ENCODE assay signal across 10 cellular contexts in genomic region chr15:31342381-31342780, GRCh38. TPM values are rescaled to one million over a fixed set of nuclear protein-coding genes. Genes with fewer than 3 reads are reported as not detected.
DNase-seq lines count a peak whose midpoint lies in the region; ATAC-seq and TF ChIP-seq lines count a peak whose summit lies in the region.
"Had no signal": no experiment of that assay in that cellular context is flagged by ENCODE, and none has a peak within 500 bp of the region (broad histone marks: within the 10 kb centered on the region; RNA-seq: fewer than 3 reads in every experiment).

No MANE protein-coding gene starts in this region.

- H3K9ac ChIP-seq in OCI-LY1 (ENCODE audit: low read length) = peak overlapping the region; percentile 24; the same call in 1 of the 2 replicates

- H4K20me1 ChIP-seq in OCI-LY1 (ENCODE audit: insufficient read depth, low read length) = no peaks in the 10 kb centered on the region

- H3K4me3 ChIP-seq in OCI-LY1 (ENCODE audit: low read depth, low read length, poor library complexity, severe bottlenecking) (peak overlapping the region; percentile 32), skin epidermis (no peak overlapping the region)

- CTCF ChIA-PET in CD4-positive, alpha-beta T cell (lab: Charles Lee) = interaction anchor here (1.1 to 1.4 kb wide), 3 partner anchors 11 to 47 kb away, joined by 3 to 4 read pairs (median 4); no protein-coding TSS in a partner anchor

- intact Hi-C loops in CD4-positive, alpha-beta T cell (cut with DNase I, micrococcal nuclease) = loop anchor here in 1 of 2 experiments (5.0 kb wide), 1 partner anchor 50 kb away; no protein-coding TSS in a partner anchor
- intact Hi-C loops in sciatic nerve (cut with DNase I) = no loop called here

- peaks cover 90% of the 10 kb centered on the region for H3K79me2 ChIP-seq in OCI-LY1 (ENCODE audit: insufficient read depth, low read length)

- no peaks in the 10 kb centered on the region for H3K9me3 Mint-ChIP-seq in CD4-positive, alpha-beta T cell
- H3K9me3 Mint-ChIP-seq in endothelial cell (ENCODE audit: unreplicated experiment) = no peaks in the 10 kb centered on the region

- peak overlapping the region; percentile 81 for H3K4me3 Mint-ChIP-seq in CD4-positive, alpha-beta T cell
- peak overlapping the region; percentile 63 for H3K4me3 Mint-ChIP-seq in endothelial cell (ENCODE audit: unreplicated experiment)

- peaks cover 100% of the 10 kb centered on the region for H3K4me1 ChIP-seq in OCI-LY1 (ENCODE audit: insufficient read depth, low read length, severe bottlenecking)

- no peaks in the 10 kb centered on the region for H3K9me3 ChIP-seq in CD4-positive, alpha-beta T cell (ENCODE audit: control insufficient read depth, low read length)
- H3K9me3 ChIP-seq in OCI-LY1 (ENCODE audit: low read length) = no peaks in the 10 kb centered on the region
- H3K9me3 ChIP-seq: Caco-2 had no signal

- H3K27me3 ChIP-seq in CD4-positive, alpha-beta T cell (ENCODE audit: control insufficient read depth, insufficient read depth, low read length) = no peaks in the 10 kb centered on the region
- H3K27me3 ChIP-seq in OCI-LY1 (ENCODE audit: insufficient read depth, low read length) = no peaks in the 10 kb centered on the region

- peak overlapping the region; percentile 86 for H3K27ac ChIP-seq in CD4-positive, alpha-beta T cell (ENCODE audit: low read depth, low read length)
- H3K27ac ChIP-seq in OCI-LY1 (ENCODE audit: low read depth, low read length, poor library complexity, severe bottlenecking) = peak overlapping the region; percentile 90
- peak overlapping the region in 14 of 21 experiments; percentile 12 to 90 (median 53) for H3K27ac ChIP-seq in skin epidermis

- H3K36me3 ChIP-seq in OCI-LY1 (ENCODE audit: insufficient read depth, low read length) = peaks cover 15% of the 10 kb centered on the region; the same call in 1 of the 2 replicates

- H3K4me2 ChIP-seq in OCI-LY1 (ENCODE audit: low read length) = peak overlapping the region; percentile 69

- POLR2A ChIA-PET in CD4-positive, alpha-beta T cell (lab: Charles Lee) = interaction anchor here (0.8 to 4.5 kb wide), 13 partner anchors 10 to 141 kb away, joined by 3 to 38 read pairs (median 8); partner anchors contain the start of gene KLF13

- H3K9me2 ChIP-seq in OCI-LY1 (ENCODE audit: low read depth, low read length) = no peaks in the 10 kb centered on the region

- TF ChIP-seq CTCF in CD4-positive, alpha-beta T cell (IDR thresholded peaks at IDR 0.05) = no peak
- no peak for TF ChIP-seq CTCF in OCI-LY1 (IDR thresholded peaks at IDR 0.05; ENCODE audit: low read length)
- no peak for TF ChIP-seq CTCF in endothelial cell (IDR thresholded peaks at IDR 0.05; ENCODE audit: unreplicated experiment)

- DNase-seq in CD4-positive, alpha-beta T cell = no peak
- DNase-seq in endothelial cell (ENCODE audit: low spot score) = no peak
- no peak for DNase-seq in putamen (ENCODE audit: low spot score)
- DNase-seq in sciatic nerve (ENCODE audit: low spot score) = no peak
- DNase-seq: activated gamma-delta T cell treated with Interleukin-2 at 50 U/mL for 16 hours, Caco-2, NCI-H2081 treated with DMSO at 0.1 percent for 48 hours had no signal

- no peak overlapping the region for H2AFZ ChIP-seq in OCI-LY1 (ENCODE audit: low read length)

- H3K27me3 Mint-ChIP-seq in CD4-positive, alpha-beta T cell = no peaks in the 10 kb centered on the region
- H3K27me3 Mint-ChIP-seq in endothelial cell (ENCODE audit: unreplicated experiment) = peaks cover 9% of the 10 kb centered on the region

- peak overlapping the region; percentile 90 for H3K27ac Mint-ChIP-seq in CD4-positive, alpha-beta T cell
- peak overlapping the region; percentile 96 for H3K27ac Mint-ChIP-seq in endothelial cell (ENCODE audit: unreplicated experiment)

- H3K4me1 Mint-ChIP-seq in CD4-positive, alpha-beta T cell (ENCODE audit: low read depth) = peaks cover 100% of the 10 kb centered on the region
- peaks cover 42% of the 10 kb centered on the region for H3K4me1 Mint-ChIP-seq in endothelial cell (ENCODE audit: unreplicated experiment)

- peaks cover 40% of the 10 kb centered on the region for H3K36me3 Mint-ChIP-seq in CD4-positive, alpha-beta T cell (ENCODE audit: low read depth)
- H3K36me3 Mint-ChIP-seq in endothelial cell (ENCODE audit: low read depth, unreplicated experiment) = no peaks in the 10 kb centered on the region

- 0 out of 2 replicates have a peak, but pooled peaks cover 5% of the 10 kb centered on the region for H3F3A ChIP-seq in OCI-LY1 (ENCODE audit: insufficient read depth, low read length)

- ATAC-seq in CD4-positive, alpha-beta T cell (ENCODE audit: poor library complexity) = no peak
- no peak for ATAC-seq in GM21576 (IDR thresholded peaks at IDR 0.05; ENCODE audit: unreplicated experiment)
- no peak for ATAC-seq in sciatic nerve

RNA-seq across cellular contexts. Expression of gene KLF13, which starts 15.7 kb away (rescaled TPM):
- total RNA-seq in CD4-positive, alpha-beta T cell = 100 to 1,000 TPM; 284 to 308 TPM
- total RNA-seq in endothelial cell (ENCODE audit: unreplicated experiment) = 45.1 TPM
- total RNA-seq in sciatic nerve = 85.9 TPM
